1 cellular context compared by ENCODE assay signal in the genomic region with DNA sequence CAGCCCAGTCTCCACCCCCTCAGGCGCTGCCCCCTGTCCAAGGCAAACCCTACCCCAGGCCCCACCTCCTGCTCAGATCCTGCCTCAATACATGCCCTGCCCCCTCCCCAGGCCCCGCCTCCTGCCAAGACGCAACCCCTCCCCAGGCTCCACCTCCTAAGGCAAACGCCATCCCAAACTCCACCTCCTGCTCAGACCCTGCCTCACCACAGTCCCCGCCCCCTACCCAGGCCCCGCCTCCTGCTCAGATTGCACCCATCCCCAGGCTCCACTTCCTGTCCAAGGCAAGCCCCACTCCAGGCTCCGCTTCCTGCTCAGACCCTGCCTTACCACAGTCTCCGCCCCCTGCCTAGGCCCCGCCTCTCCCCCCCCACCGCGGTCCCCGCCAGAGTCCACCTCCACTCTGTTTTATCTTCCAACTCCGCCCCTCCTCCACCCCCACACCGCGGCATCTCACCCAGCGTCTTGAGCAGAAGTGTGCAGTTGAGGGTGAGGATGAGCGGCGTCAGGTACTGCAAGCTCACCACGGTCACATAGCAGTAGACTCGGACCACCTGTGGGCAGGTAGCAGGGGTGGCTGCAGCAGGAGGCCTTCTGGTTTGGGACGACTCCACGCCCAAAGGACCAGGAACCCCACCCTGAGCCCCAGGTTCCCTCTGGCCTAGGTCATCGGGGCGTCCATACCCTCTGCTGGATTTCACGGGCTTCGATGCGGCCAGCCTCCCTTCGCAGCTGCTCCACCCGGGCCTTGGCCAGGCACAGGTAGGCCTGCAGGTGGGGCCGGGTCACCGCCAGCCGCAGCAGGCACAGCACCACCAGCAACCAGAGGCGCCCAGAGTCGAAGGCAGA.
TF ChIP-seq lines count a peak whose summit lies in the region.

No MANE protein-coding gene starts in this region.

TF ChIP-seq in GM23338, 12 proteins besides CTCF, POLR2A, EP300 and RAD21 (continued from another document):
- TF ChIP-seq CREB1 (CRISPR knock-in tag; IDR thresholded peaks at IDR 0.05; ENCODE audit: low read depth) (0 out of 2 replicates have a peak, but pooled peaks have one; percentile 10), ZNF331 (CRISPR knock-in tag; IDR thresholded peaks at IDR 0.05; ENCODE audit: low read depth) (no peak), JUNB (IDR thresholded peaks at IDR 0.05; ENCODE audit: unreplicated experiment) (no peak), POLR2AphosphoS5 (IDR thresholded peaks at IDR 0.05; ENCODE audit: low read depth) (peak; percentile 63; the same call in 1 of the 2 replicates), EZH2 (IDR thresholded peaks at IDR 0.05; ENCODE audit: low read depth, unreplicated experiment) (no peak), NANOG (IDR thresholded peaks at IDR 0.05; ENCODE audit: borderline replicate concordance) (no peak)
- TF ChIP-seq, protein P1, sequence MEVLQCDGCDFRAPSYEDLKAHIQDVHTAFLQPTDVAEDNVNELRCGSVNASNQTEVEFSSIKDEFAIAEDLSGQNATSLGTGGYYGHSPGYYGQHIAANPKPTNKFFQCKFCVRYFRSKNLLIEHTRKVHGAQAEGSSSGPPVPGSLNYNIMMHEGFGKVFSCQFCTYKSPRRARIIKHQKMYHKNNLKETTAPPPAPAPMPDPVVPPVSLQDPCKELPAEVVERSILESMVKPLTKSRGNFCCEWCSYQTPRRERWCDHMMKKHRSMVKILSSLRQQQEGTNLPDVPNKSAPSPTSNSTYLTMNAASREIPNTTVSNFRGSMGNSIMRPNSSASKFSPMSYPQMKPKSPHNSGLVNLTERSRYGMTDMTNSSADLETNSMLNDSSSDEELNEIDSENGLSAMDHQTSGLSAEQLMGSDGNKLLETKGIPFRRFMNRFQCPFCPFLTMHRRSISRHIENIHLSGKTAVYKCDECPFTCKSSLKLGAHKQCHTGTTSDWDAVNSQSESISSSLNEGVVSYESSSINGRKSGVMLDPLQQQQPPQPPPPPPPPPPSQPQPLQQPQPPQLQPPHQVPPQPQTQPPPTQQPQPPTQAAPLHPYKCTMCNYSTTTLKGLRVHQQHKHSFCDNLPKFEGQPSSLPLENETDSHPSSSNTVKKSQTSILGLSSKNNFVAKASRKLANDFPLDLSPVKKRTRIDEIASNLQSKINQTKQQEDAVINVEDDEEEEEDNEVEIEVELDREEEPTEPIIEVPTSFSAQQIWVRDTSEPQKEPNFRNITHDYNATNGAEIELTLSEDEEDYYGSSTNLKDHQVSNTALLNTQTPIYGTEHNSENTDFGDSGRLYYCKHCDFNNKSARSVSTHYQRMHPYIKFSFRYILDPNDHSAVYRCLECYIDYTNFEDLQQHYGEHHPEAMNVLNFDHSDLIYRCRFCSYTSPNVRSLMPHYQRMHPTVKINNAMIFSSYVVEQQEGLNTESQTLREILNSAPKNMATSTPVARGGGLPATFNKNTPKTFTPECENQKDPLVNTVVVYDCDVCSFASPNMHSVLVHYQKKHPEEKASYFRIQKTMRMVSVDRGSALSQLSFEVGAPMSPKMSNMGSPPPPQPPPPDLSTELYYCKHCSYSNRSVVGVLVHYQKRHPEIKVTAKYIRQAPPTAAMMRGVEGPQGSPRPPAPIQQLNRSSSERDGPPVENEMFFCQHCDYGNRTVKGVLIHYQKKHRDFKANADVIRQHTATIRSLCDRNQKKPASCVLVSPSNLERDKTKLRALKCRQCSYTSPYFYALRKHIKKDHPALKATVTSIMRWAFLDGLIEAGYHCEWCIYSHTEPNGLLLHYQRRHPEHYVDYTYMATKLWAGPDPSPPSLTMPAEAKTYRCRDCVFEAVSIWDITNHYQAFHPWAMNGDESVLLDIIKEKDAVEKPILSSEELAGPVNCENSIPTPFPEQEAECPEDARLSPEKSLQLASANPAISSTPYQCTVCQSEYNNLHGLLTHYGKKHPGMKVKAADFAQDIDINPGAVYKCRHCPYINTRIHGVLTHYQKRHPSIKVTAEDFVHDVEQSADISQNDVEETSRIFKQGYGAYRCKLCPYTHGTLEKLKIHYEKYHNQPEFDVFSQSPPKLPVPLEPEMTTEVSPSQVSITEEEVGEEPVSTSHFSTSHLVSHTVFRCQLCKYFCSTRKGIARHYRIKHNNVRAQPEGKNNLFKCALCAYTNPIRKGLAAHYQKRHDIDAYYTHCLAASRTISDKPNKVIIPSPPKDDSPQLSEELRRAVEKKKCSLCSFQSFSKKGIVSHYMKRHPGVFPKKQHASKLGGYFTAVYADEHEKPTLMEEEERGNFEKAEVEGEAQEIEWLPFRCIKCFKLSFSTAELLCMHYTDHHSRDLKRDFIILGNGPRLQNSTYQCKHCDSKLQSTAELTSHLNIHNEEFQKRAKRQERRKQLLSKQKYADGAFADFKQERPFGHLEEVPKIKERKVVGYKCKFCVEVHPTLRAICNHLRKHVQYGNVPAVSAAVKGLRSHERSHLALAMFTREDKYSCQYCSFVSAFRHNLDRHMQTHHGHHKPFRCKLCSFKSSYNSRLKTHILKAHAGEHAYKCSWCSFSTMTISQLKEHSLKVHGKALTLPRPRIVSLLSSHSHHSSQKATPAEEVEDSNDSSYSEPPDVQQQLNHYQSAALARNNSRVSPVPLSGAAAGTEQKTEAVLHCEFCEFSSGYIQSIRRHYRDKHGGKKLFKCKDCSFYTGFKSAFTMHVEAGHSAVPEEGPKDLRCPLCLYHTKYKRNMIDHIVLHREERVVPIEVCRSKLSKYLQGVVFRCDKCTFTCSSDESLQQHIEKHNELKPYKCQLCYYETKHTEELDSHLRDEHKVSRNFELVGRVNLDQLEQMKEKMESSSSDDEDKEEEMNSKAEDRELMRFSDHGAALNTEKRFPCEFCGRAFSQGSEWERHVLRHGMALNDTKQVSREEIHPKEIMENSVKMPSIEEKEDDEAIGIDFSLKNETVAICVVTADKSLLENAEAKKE (CRISPR knock-in tag; IDR thresholded peaks at IDR 0.05) = no peak
